In the genomic region with DNA sequence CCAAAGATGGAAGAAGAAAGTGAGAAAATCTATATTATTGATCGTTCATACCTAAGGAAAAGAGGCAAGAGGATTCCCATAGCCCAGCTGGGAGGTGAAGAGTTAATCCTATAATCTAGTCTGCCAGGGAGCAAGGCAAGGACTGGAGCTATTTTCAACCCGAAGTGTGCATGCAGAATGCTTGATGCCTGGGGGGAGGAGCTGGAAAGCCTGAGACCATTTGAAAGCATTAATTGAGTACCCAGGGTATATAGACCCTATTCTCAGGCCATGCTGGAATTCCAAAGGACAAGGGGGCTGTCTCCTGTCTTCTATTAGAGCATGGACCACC, we compare ENCODE assay signal across 17 cellular contexts.
"Had no signal": no experiment of that assay in that cellular context is flagged by ENCODE, and none has a peak within 500 bp of the region (broad histone marks: within the 10 kb centered on the region; RNA-seq: fewer than 3 reads in every experiment).

No MANE protein-coding gene starts in this region.

- H3K27ac Mint-ChIP-seq: activated CD8-positive, alpha-beta T cell treated with anti-CD3 and anti-CD28 coated beads, Interleukin-2, amount 10 ng/mL, durations not matched to agents 7 days and 5 days; activated T-helper 1 cell treated with anti-CD3 and anti-CD28 coated beads, Interleukin-12 subunit alpha, Interleukin-12 subunit beta, Interleukin-2, Interleukin-4 antibody, amounts not matched to agents 30 ng/mL and 10 ng/mL and 1 ng/mL, durations not matched to agents 14 hours and 24 hours and 36 hours; nephron; stimulated activated naive CD8-positive, alpha-beta T cell treated with anti-CD3 and anti-CD28 coated beads, Interleukin-15, Interleukin-2, amounts not matched to agents 100 ng/mL and 50 ng/mL, for 24 hours had no signal

- H3K4me1 ChIP-seq: left lung, testis had no signal

- H3K36me3 ChIP-seq: colonic mucosa, heart left ventricle, left lung, ovary had no signal

- ATAC-seq: activated CD8-positive, alpha-beta T cell treated with anti-CD3 and anti-CD28 coated beads, Interleukin-2, amount 10 ng/mL, durations not matched to agents 7 days and 5 days; left lung had no signal

- DNase-seq: activated CD4-positive, alpha-beta T cell treated with anti-CD3 and anti-CD28 coated beads for 48 hours; activated CD8-positive, alpha-beta memory T cell treated with anti-CD3 and anti-CD28 coated beads, Interleukin-2, amount 50 U/mL, for 48 hours; activated CD8-positive, alpha-beta T cell treated with anti-CD3 and anti-CD28 coated beads, Interleukin-2, amount 10 ng/mL, durations not matched to agents 7 days and 5 days; activated naive CD4-positive, alpha-beta T cell treated with Interleukin-2 at 50 U/mL for 16 hours; caudate nucleus; colonic mucosa; effector CD8-positive, alpha-beta T cell; heart left ventricle; left lung; mesenchymal stem cell; ovary; stimulated activated CD4-positive, alpha-beta T cell treated with anti-CD3 and anti-CD28 coated beads, Interleukin-4, amount 100 ng/mL, for 24 hours; T1000; testis had no signal

- H3K27me3 ChIP-seq: colonic mucosa, ovary, testis had no signal

- H3K4me3 ChIP-seq: colonic mucosa, heart left ventricle, left lung, ovary, testis had no signal

- H3K27ac ChIP-seq: colonic mucosa, heart left ventricle, left lung, ovary, testis had no signal

- H3K9me3 ChIP-seq: colonic mucosa, left lung, ovary, testis had no signal

- H3K9me3 Mint-ChIP-seq: activated T-helper 1 cell treated with anti-CD3 and anti-CD28 coated beads, Interleukin-12 subunit alpha, Interleukin-12 subunit beta, Interleukin-2, Interleukin-4 antibody, amounts not matched to agents 30 ng/mL and 10 ng/mL and 1 ng/mL, durations not matched to agents 14 hours and 24 hours and 36 hours; stimulated activated naive CD8-positive, alpha-beta T cell treated with anti-CD3 and anti-CD28 coated beads, Interleukin-15, Interleukin-2, amounts not matched to agents 100 ng/mL and 50 ng/mL, for 24 hours had no signal

- H3K4me3 Mint-ChIP-seq: activated CD8-positive, alpha-beta T cell treated with anti-CD3 and anti-CD28 coated beads, Interleukin-2, amount 10 ng/mL, durations not matched to agents 7 days and 5 days; activated T-helper 1 cell treated with anti-CD3 and anti-CD28 coated beads, Interleukin-12 subunit alpha, Interleukin-12 subunit beta, Interleukin-2, Interleukin-4 antibody, amounts not matched to agents 30 ng/mL and 10 ng/mL and 1 ng/mL, durations not matched to agents 14 hours and 24 hours and 36 hours; stimulated activated naive CD8-positive, alpha-beta T cell treated with anti-CD3 and anti-CD28 coated beads, Interleukin-15, Interleukin-2, amounts not matched to agents 100 ng/mL and 50 ng/mL, for 24 hours had no signal
